In the genomic region with DNA sequence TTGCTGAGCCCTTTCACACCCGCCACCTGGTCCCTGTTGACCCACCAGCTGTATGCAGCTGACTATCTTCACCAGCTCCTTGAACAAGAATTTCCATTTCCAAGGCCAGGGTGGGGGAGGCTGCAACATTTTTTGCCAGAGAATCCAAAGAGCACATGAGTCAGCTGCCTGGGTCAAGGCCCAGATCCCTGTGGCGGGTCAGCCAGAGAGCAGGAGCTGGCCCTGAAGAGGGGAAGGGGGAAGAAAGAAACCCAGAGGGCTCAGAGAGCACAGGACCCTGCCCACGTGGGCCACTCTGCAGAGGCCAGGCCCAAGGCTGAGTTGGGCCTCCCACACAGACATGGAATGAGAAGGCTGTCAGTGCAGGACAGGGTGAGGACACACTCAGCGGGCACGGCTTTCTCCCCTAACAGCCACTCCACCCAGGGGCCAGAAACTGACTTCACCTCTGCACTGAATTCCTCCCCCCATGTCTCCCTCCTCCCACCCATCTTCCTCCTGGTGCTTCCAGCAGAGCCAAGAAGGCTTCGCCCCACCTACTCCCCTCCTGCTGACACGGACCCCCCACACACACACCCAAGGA, we compare ENCODE assay signal across 11 cellular contexts. TPM values are rescaled to one million over a fixed set of nuclear protein-coding genes. Genes with fewer than 3 reads are reported as not detected.
DNase-seq lines count a peak whose midpoint lies in the region; ATAC-seq lines count a peak whose summit lies in the region.
"Had no signal": no experiment of that assay in that cellular context is flagged by ENCODE, and none has a peak within 500 bp of the region (broad histone marks: within the 10 kb centered on the region; RNA-seq: fewer than 3 reads in every experiment).

No MANE protein-coding gene starts in this region.

- ATAC-seq in GM18873 (IDR thresholded peaks at IDR 0.05; ENCODE audit: low FRiP score, unreplicated experiment): no peak
- ATAC-seq in stimulated activated naive B cell treated with anti-CD40 and anti-IgM and Interleukin-4, amounts not matched to agents 10 μg/mL and 1 μg/mL and 100 μg/mL, for 72 hours (replicated peaks): no peak
- ATAC-seq: activated CD4-positive, CD25-positive, alpha-beta regulatory T cell treated with anti-CD3 and anti-CD28 coated beads, Interleukin-2, amount 50 U/mL, for 24 hours had no signal

- H3K27me3 Mint-ChIP-seq in stimulated activated naive B cell treated with anti-CD40 and anti-IgM and Interleukin-4, amounts not matched to agents 10 μg/mL and 1 μg/mL and 100 μg/mL, for 72 hours: no peaks in the 10 kb centered on the region

- H3K4me1 ChIP-seq in skeletal muscle tissue (ENCODE audit: control insufficient read depth in 3 of 3, insufficient read depth in 3 of 3, low read length in 3 of 3): peaks cover 15 to 23% (median 19%) of the 10 kb centered on the region in 3 donors

- no peaks in the 10 kb centered on the region for H3K27me3 ChIP-seq in skeletal muscle tissue (ENCODE audit: control insufficient read depth in 3 of 3, insufficient read depth in 3 of 3, low read length in 3 of 3)
- H3K27me3 ChIP-seq: dorsolateral prefrontal cortex had no signal

- H3K9me3 Mint-ChIP-seq in stimulated activated naive B cell treated with anti-CD40 and anti-IgM and Interleukin-4, amounts not matched to agents 10 μg/mL and 1 μg/mL and 100 μg/mL, for 72 hours: no peaks in the 10 kb centered on the region

- H3K9ac ChIP-seq in skeletal muscle tissue (ENCODE audit: low read depth in 1 of 3, low read length in 3 of 3): peak overlapping the region in 1 of 3 donors; percentile 66

- no peak overlapping the region for H3K27ac Mint-ChIP-seq in stimulated activated naive B cell treated with anti-CD40 and anti-IgM and Interleukin-4, amounts not matched to agents 10 μg/mL and 1 μg/mL and 100 μg/mL, for 72 hours

- H3K4me3 Mint-ChIP-seq in stimulated activated naive B cell treated with anti-CD40 and anti-IgM and Interleukin-4, amounts not matched to agents 10 μg/mL and 1 μg/mL and 100 μg/mL, for 72 hours: no peak overlapping the region

- H3K4me3 ChIP-seq in skeletal muscle tissue (ENCODE audit: low read length in 3 of 3): no peak overlapping the region
- H3K4me3 ChIP-seq: dorsolateral prefrontal cortex had no signal

- no peaks in the 10 kb centered on the region for H3K36me3 Mint-ChIP-seq in stimulated activated naive B cell treated with anti-CD40 and anti-IgM and Interleukin-4, amounts not matched to agents 10 μg/mL and 1 μg/mL and 100 μg/mL, for 72 hours

- DNase-seq in GM04504 (ENCODE audit: low read depth) (peak; percentile 72), astrocyte of the hippocampus (ENCODE audit: low read depth, low spot score) (peak; percentile 89), iris pigment epithelial cell (ENCODE audit: low read depth) (peak; percentile 88), OCI-M2 (lab: John Stamatoyannopoulos, UW; ENCODE audit: unreplicated experiment) (no peak), NCI-H2107 treated with DMSO at 0.1 percent for 48 hours (lab: John Stamatoyannopoulos, UW; ENCODE audit: unreplicated experiment) (no peak)
- no peak for DNase-seq in stimulated activated naive B cell treated with anti-CD40 and anti-IgM and Interleukin-4, amounts not matched to agents 10 μg/mL and 1 μg/mL and 100 μg/mL, for 72 hours
- DNase-seq: NCI-H1436 treated with DMSO at 0.1 percent for 48 hours had no signal

- no peaks in the 10 kb centered on the region for H3K36me3 ChIP-seq in skeletal muscle tissue (ENCODE audit: control insufficient read depth in 3 of 3, insufficient read depth in 3 of 3, low read length in 3 of 3)

- no peaks in the 10 kb centered on the region for H3K9me3 ChIP-seq in skeletal muscle tissue (ENCODE audit: control insufficient read depth in 3 of 3, low read length in 3 of 3)

- peak overlapping the region; percentile 74 for H3K27ac ChIP-seq in skeletal muscle tissue (ENCODE audit: low read depth, low read length)

- peaks cover 5 to 7% of the 10 kb centered on the region in 2 donors for H3K4me1 Mint-ChIP-seq in stimulated activated naive B cell treated with anti-CD40 and anti-IgM and Interleukin-4, amounts not matched to agents 10 μg/mL and 1 μg/mL and 100 μg/mL, for 72 hours

RNA-seq across cellular contexts. Expression of gene S100A6, which starts 28.9 kb away (rescaled TPM):
- 203 TPM for total RNA-seq in skeletal muscle tissue

RNA-seq across cellular contexts. Expression of gene S100A5, which starts 33.8 kb away (rescaled TPM):
- total RNA-seq in skeletal muscle tissue: not detected

RNA-seq across cellular contexts. Expression of gene S100A4, which starts 38.7 kb away (rescaled TPM):
- 165 TPM for total RNA-seq in skeletal muscle tissue

RNA-seq across cellular contexts. Expression of gene S100A3, which starts 42.1 kb away (rescaled TPM):
- not detected for total RNA-seq in skeletal muscle tissue

RNA-seq across cellular contexts. Expression of gene S100A7, which starts 46.5 kb away (rescaled TPM):
- not detected for total RNA-seq in skeletal muscle tissue

Comparison
In these comparisons a context has a peak if more than half of its experiments do, and no peak if none do; other contexts are left out.
1. DNase-seq: peak in GM04504 (single experiment), astrocyte of the hippocampus (single experiment) and iris pigment epithelial cell (single experiment); none in OCI-M2 (single experiment), NCI-H2107 treated with DMSO at 0.1 percent for 48 hours (single experiment) and stimulated activated naive B cell treated with anti-CD40 and anti-IgM and Interleukin-4, amounts not matched to agents 10 μg/mL and 1 μg/mL and 100 μg/mL, for 72 hours (single experiment).